ENCODE assay signal across 8 cellular contexts in the genomic region with DNA sequence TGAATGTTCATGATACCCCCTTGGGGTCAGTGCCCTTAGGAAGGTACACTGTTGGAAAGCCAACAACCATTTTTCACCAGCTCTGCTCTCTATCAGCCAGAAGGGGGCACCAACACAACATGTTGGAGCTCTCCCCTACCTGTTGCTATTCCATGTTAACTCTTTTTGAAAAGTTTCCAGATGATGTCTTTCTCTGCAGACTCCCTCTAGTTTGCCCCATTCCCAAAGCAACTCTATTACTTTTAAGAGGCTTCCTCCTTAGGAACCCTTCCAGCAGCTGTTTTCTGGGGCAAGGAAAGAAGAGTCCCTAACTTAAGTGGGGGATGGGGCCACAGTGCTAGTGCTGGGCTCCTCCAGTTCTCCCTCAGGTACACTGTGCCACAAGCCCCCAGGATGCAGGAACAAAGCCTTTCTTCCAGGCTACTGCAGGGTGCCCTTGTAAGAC. TPM values are rescaled to one million over a fixed set of nuclear protein-coding genes. Genes with fewer than 3 reads are reported as not detected.
DNase-seq lines count a peak whose midpoint lies in the region; ATAC-seq and TF ChIP-seq lines count a peak whose summit lies in the region.

No MANE protein-coding gene starts in this region.

- H3K4me3 ChIP-seq in HFF-Myc (replicated peaks; ENCODE audit: low read depth, low read length) (no peak overlapping the region), epithelial cell of esophagus (ENCODE audit: low read length) (no peak overlapping the region), vagina (no peak overlapping the region)
- no peak overlapping the region for H3K4me3 ChIP-seq in naive thymus-derived CD4-positive, alpha-beta T cell (ENCODE audit: low read length)

- TF ChIP-seq POLR2A in vagina (IDR thresholded peaks at IDR 0.05), result no peak

- peaks cover 9 to 53% (median 14%) of the 10 kb centered on the region in 3 experiments for H3K36me3 ChIP-seq in naive thymus-derived CD4-positive, alpha-beta T cell (ENCODE audit: control insufficient read depth in 2 of 3, insufficient read depth in 3 of 3, low read length in 3 of 3)
- peaks cover 0 to 46% of the 10 kb centered on the region in 2 donors for H3K36me3 ChIP-seq in vagina

- no peak overlapping the region for H3K27ac ChIP-seq in naive thymus-derived CD4-positive, alpha-beta T cell (ENCODE audit: low read depth, low read length)
- no peak overlapping the region for H3K27ac ChIP-seq in vagina

- ATAC-seq in naive thymus-derived CD4-positive, alpha-beta T cell, result peak; percentile 86
- no peak for ATAC-seq in GM18502 (IDR thresholded peaks at IDR 0.05; ENCODE audit: poor library complexity, unreplicated experiment)

- intact Hi-C loops in naive thymus-derived CD4-positive, alpha-beta T cell (cut with micrococcal nuclease), result loop anchor here (1.0 to 10.0 kb wide), 7 partner anchors 88 to 949 kb away; partner anchors contain the start of gene TTC22 (in 1 of the 2)
- intact Hi-C loops in vagina (cut with DNase I), result no loop called here

- peaks cover 0 to 9% (median 8%) of the 10 kb centered on the region in 7 donors for H3K4me1 Mint-ChIP-seq in naive thymus-derived CD4-positive, alpha-beta T cell

- H3K4me1 ChIP-seq in naive thymus-derived CD4-positive, alpha-beta T cell (ENCODE audit: control insufficient read depth in 2 of 2, insufficient read depth in 2 of 2, low read length in 2 of 2), result no peaks in the 10 kb centered on the region
- H3K4me1 ChIP-seq in vagina, result no peaks in the 10 kb centered on the region

- CTCF ChIA-PET in naive thymus-derived CD4-positive, alpha-beta T cell (lab: Charles Lee), result interaction anchor here (0.6 to 7.1 kb wide), 21 partner anchors 9 to 941 kb away, joined by 3 to 110 read pairs (median 5); partner anchors contain the start of genes IFT25, LRRC42 and TTC22

- H3K9me3 Mint-ChIP-seq in naive thymus-derived CD4-positive, alpha-beta T cell, result no peaks in the 10 kb centered on the region

- H3K9me3 ChIP-seq in naive thymus-derived CD4-positive, alpha-beta T cell (ENCODE audit: control insufficient read depth in 2 of 3, low read length in 3 of 3), result no peaks in the 10 kb centered on the region
- H3K9me3 ChIP-seq in vagina, result no peaks in the 10 kb centered on the region

- H3K4me3 Mint-ChIP-seq in naive thymus-derived CD4-positive, alpha-beta T cell, result no peak overlapping the region

- no peaks in the 10 kb centered on the region for H3K27me3 Mint-ChIP-seq in naive thymus-derived CD4-positive, alpha-beta T cell

- H3K27me3 ChIP-seq in naive thymus-derived CD4-positive, alpha-beta T cell (ENCODE audit: control insufficient read depth in 2 of 2, insufficient read depth in 2 of 2, low read length in 2 of 2), result no peaks in the 10 kb centered on the region
- no peaks in the 10 kb centered on the region for H3K27me3 ChIP-seq in vagina

- in situ Hi-C loops in Caki2 (cut with HindIII; ENCODE audit: low pct_unique_long_range_greater_than_20kb, low sequenced_read_pairs), result no loop called here

- POLR2A ChIA-PET in naive thymus-derived CD4-positive, alpha-beta T cell (lab: Charles Lee), result interaction anchor here (1.1 to 2.2 kb wide), 4 partner anchors 85 to 98 kb away, joined by 3 to 10 read pairs (median 3); partner anchors contain the start of gene IFT25

- DNase-seq in Caki2 (ENCODE audit: low read depth) (peak; percentile 46), HFF-Myc (ENCODE audit: extremely low read depth, low read depth) (peak; percentile 21), NCI-H460 (ENCODE audit: extremely low read depth, low read depth) (peak; percentile 46), epithelial cell of esophagus (ENCODE audit: low read depth) (peak; percentile 63), vagina (ENCODE audit: extremely low spot score in 2 of 2) (no peak)
- DNase-seq in activated CD4-positive, alpha-beta T cell treated with anti-CD3 and anti-CD28 coated beads, Interleukin-2, amount 50 U/mL, for 1 hour, result peak; percentile 31
- peak in 7 of 9 donors; percentile 43 to 63 (median 53) for DNase-seq in naive thymus-derived CD4-positive, alpha-beta T cell

- peaks cover 5 to 23% (median 7%) of the 10 kb centered on the region in 5 donors for H3K36me3 Mint-ChIP-seq in naive thymus-derived CD4-positive, alpha-beta T cell

- H3K27ac Mint-ChIP-seq in naive thymus-derived CD4-positive, alpha-beta T cell, result peak overlapping the region in 3 of 9 donors; percentile 29 to 68 (median 34)

- TF ChIP-seq CTCF in HFF-Myc (IDR thresholded peaks at IDR 0.05; ENCODE audit: low read depth, low read length, missing control alignments), result peak; percentile 86
- peak; percentile 91 for TF ChIP-seq CTCF in epithelial cell of esophagus (IDR thresholded peaks at IDR 0.05; ENCODE audit: insufficient read depth, low read depth, low read length, missing control alignments)
- TF ChIP-seq CTCF in vagina (IDR thresholded peaks at IDR 0.05), result peak in 2 of 3 experiments; percentile 34 to 39

RNA-seq across cellular contexts. Expression of gene NDC1, which starts 22.9 kb away (rescaled TPM):
- total RNA-seq in Caki2 (2014; rRNA removed; shearing (Covaris generic); ENCODE audit: low replicate concordance), result 43.0 and 53.3 TPM in 2 replicates
- total RNA-seq in NCI-H460 (2014; rRNA removed; shearing (Covaris generic)), result 47.9 and 51.0 TPM in 2 replicates
- polyA plus RNA-seq in NCI-H460 (2014; cell fraction: nucleus; rRNA removed), result 38.0 and 56.6 TPM in 2 replicates
- 10 to 100 TPM in 3 of 5 experiments, 1 to 10 TPM in 2; 6.9 to 20.2 (median 13.2) TPM for total RNA-seq in naive thymus-derived CD4-positive, alpha-beta T cell
- polyA plus RNA-seq in naive thymus-derived CD4-positive, alpha-beta T cell, result 10 to 100 TPM in 1 of 2 donors, 1 to 10 TPM in 1; 9.7 to 10.8 TPM
- 12.3 TPM for total RNA-seq in vagina

RNA-seq across cellular contexts. Expression of gene YIPF1, which starts 28.6 kb away (rescaled TPM):
- 27.0 and 32.4 TPM in 2 replicates for total RNA-seq in Caki2 (2014; rRNA removed; shearing (Covaris generic); ENCODE audit: low replicate concordance)
- total RNA-seq in NCI-H460 (2014; rRNA removed; shearing (Covaris generic)), result 13.2 and 17.5 TPM in 2 replicates
- polyA plus RNA-seq in NCI-H460 (2014; cell fraction: nucleus; rRNA removed), result 6.0 and 6.1 TPM in 2 replicates
- 10 to 100 TPM; 10.5 to 18.0 (median 16.3) TPM for total RNA-seq in naive thymus-derived CD4-positive, alpha-beta T cell
- polyA plus RNA-seq in naive thymus-derived CD4-positive, alpha-beta T cell, result 10 to 100 TPM; 20.6 to 27.4 TPM
- 22.1 TPM for total RNA-seq in vagina

RNA-seq across cellular contexts. Expression of gene DIO1, which starts 33.0 kb away (rescaled TPM):
- total RNA-seq in Caki2 (2014; rRNA removed; shearing (Covaris generic); ENCODE audit: low replicate concordance), result 0.27 and 18.9 TPM in 2 replicates
- not detected in 2 replicates for total RNA-seq in NCI-H460 (2014; rRNA removed; shearing (Covaris generic))
- polyA plus RNA-seq in NCI-H460 (2014; cell fraction: nucleus; rRNA removed), result not detected in 2 replicates
- not detected for total RNA-seq in naive thymus-derived CD4-positive, alpha-beta T cell
- polyA plus RNA-seq in naive thymus-derived CD4-positive, alpha-beta T cell, result not detected
- total RNA-seq in vagina, result not detected

Comparison
In these comparisons a context has a peak if more than half of its experiments do, and no peak if none do; other contexts are left out.
1. DNase-seq: peak in Caki2 (single experiment), HFF-Myc (single experiment), NCI-H460 (single experiment), activated CD4-positive, alpha-beta T cell treated with anti-CD3 and anti-CD28 coated beads, Interleukin-2, amount 50 U/mL, for 1 hour (single experiment), epithelial cell of esophagus (single experiment) and naive thymus-derived CD4-positive, alpha-beta T cell (7 of 9); none in vagina (0 of 2).
2. CTCF ChIP-seq: peak in every context shown above with its lines; median percentile 91 in epithelial cell of esophagus; 86 in HFF-Myc; 36 in vagina.